In genomic region chr2:130873700-130874346, GRCh38 we compare ENCODE assay signal across 8 cellular contexts. TPM values are rescaled to one million over a fixed set of nuclear protein-coding genes. Genes with fewer than 3 reads are reported as not detected.
DNase-seq lines count a peak whose midpoint lies in the region; ATAC-seq and TF ChIP-seq lines count a peak whose summit lies in the region.

No MANE protein-coding gene starts in this region.

- no peak overlapping the region for H3K27ac ChIP-seq in lung (ENCODE audit: low read depth in 1 of 2, low read length in 1 of 2)

- TF ChIP-seq CTCF in AG09309 (IDR thresholded peaks at IDR 0.05; ENCODE audit: control insufficient read depth, insufficient read depth, low read depth, low read length, missing control alignments): peak; percentile 75
- peak; percentile 48 for TF ChIP-seq CTCF in lung (IDR thresholded peaks at IDR 0.05; ENCODE audit: control extremely low read depth, extremely low read depth)

- peak; percentile 67 for ATAC-seq in GM18858 (IDR thresholded peaks at IDR 0.05; ENCODE audit: unreplicated experiment)
- peak; percentile 78 for ATAC-seq in HG03095 (IDR thresholded peaks at IDR 0.05; ENCODE audit: unreplicated experiment)
- ATAC-seq in lung (ENCODE audit: insufficient read depth, low FRiP score): peak; percentile 60

- 40 to 46% methylated on average over 9 of the region's 9 CpGs for WGBS in lung, 2 donors

- peak; percentile 29 for DNase-seq in AG09309 (ENCODE audit: low read depth)
- DNase-seq in NCI-H460 (ENCODE audit: extremely low read depth, low read depth): peak; percentile 73
- peak; percentile 40 to 55 for DNase-seq in activated CD4-positive, alpha-beta T cell treated with anti-CD3 and anti-CD28 coated beads, Interleukin-2, amount 50 U/mL, for 24 hours (ENCODE audit: low read depth in 1 of 2, low spot score in 1 of 2)
- DNase-seq in ecto neural progenitor cell (ENCODE audit: low spot score): peak; percentile 79
- peak; percentile 55 for DNase-seq in lung (ENCODE audit: low spot score)
- peak; percentile 54 for DNase-seq in stimulated activated CD8-positive, alpha-beta memory T cell treated with anti-CD3 and anti-CD28 coated beads, Interleukin-15, amount 100 ng/mL, for 1 hour (ENCODE audit: low read depth)

- H3K4me1 ChIP-seq in lung (ENCODE audit: control insufficient read depth in 2 of 2, insufficient read depth in 2 of 2, low read length in 2 of 2): no peaks in the 10 kb centered on the region

- no peak overlapping the region for H3K4me3 ChIP-seq in AG09309 (ENCODE audit: control insufficient read depth, low read depth, low read length)
- H3K4me3 ChIP-seq in lung: no peak overlapping the region

- no peaks in the 10 kb centered on the region for H3K27me3 ChIP-seq in lung (ENCODE audit: control insufficient read depth, insufficient read depth)

- no peaks in the 10 kb centered on the region for H3K36me3 ChIP-seq in lung (ENCODE audit: control insufficient read depth in 2 of 2, insufficient read depth in 2 of 2, low read length in 2 of 2)

- H3K9me3 ChIP-seq in lung (ENCODE audit: control insufficient read depth in 2 of 2, insufficient read depth in 1 of 2, low read length in 1 of 2): peaks cover 0 to 2% of the 10 kb centered on the region in 2 donors

RNA-seq across cellular contexts. Expression of gene ARHGEF4, which starts 37.1 kb away (rescaled TPM):
- 3.8 and 4.2 TPM in 2 replicates for total RNA-seq in NCI-H460 (2014; rRNA removed; shearing (Covaris generic))
- 13.6 and 21.9 TPM in 2 replicates for polyA plus RNA-seq in NCI-H460 (2014; cell fraction: nucleus; rRNA removed)
- 10 to 100 TPM in 1 of 2 donors, 1 to 10 TPM in 1; 8.1 to 15.9 TPM for total RNA-seq in lung
- polyA plus RNA-seq in lung: 1 to 10 TPM; 1.8 to 5.8 TPM

Comparison
In these comparisons a context has a peak if more than half of its experiments do, and no peak if none do; other contexts are left out.
1. DNase-seq: peak in every context shown above with its lines; median percentile 79 in ecto neural progenitor cell; 73 in NCI-H460; 55 in lung; 54 in stimulated activated CD8-positive, alpha-beta memory T cell treated with anti-CD3 and anti-CD28 coated beads, Interleukin-15, amount 100 ng/mL, for 1 hour; 48 in activated CD4-positive, alpha-beta T cell treated with anti-CD3 and anti-CD28 coated beads, Interleukin-2, amount 50 U/mL, for 24 hours; 29 in AG09309.